1 cellular context compared by ENCODE assay signal in the genomic region with DNA sequence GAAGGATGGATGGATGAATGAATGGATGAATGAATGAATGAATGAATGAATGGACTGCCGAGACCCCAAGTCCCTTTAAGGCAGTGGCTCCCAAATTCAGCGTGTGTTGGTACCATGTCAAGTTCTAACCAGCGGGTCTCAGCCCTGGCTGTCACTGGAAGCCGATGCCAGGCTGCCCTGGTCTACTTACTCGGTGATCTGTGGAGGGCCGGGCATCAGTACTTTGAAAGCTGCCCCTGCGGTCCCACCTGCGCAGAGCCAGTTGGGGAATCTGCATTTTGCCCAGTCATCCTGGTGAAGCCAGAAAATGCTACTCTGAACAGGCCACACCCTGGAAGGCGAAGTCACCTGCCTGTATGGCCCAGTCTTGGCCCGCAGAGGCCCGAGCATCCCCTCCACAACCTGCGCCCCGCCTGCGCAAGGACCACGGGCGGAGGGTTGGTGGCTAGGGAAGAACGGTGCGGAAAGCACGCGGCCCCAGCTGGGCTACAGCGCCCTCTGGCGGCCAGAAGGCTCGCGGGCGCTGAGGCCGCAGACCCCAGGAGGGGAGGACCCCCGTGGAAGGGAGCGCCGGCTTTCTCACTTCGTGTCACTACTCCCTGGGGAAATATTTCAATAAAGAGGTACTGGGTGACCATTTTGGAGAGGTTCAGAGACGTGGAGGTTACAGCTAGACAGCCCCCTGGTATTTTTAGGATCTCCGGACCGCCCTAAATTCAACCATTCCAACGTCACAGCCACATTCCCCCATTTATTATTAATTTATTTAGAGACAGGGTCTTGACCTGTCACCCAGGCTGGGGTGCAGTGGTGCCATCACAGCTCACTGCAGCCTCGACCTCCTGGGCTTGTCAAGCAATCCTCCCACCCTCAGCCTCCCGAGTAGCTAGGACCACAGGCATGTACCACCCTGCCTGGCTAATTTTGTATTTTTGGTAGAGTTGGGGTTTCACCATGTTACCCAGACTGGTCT.
TF ChIP-seq lines count a peak whose summit lies in the region.

No MANE protein-coding gene starts in this region.

TF ChIP-seq in GM12878, 131 proteins besides CTCF, POLR2A, EP300 and RAD21 (continued from another document and continues in another):
- no peak for TF ChIP-seq HSF1 (IDR thresholded peaks at IDR 0.05; ENCODE audit: low read depth, low read length)
- no peak for TF ChIP-seq EGR1 (IDR thresholded peaks at IDR 0.05; ENCODE audit: borderline replicate concordance in 1 of 2, low read depth in 2 of 2, low read length in 2 of 2)
- no peak for TF ChIP-seq PAX8 (IDR thresholded peaks at IDR 0.05)
- TF ChIP-seq, protein P1, sequence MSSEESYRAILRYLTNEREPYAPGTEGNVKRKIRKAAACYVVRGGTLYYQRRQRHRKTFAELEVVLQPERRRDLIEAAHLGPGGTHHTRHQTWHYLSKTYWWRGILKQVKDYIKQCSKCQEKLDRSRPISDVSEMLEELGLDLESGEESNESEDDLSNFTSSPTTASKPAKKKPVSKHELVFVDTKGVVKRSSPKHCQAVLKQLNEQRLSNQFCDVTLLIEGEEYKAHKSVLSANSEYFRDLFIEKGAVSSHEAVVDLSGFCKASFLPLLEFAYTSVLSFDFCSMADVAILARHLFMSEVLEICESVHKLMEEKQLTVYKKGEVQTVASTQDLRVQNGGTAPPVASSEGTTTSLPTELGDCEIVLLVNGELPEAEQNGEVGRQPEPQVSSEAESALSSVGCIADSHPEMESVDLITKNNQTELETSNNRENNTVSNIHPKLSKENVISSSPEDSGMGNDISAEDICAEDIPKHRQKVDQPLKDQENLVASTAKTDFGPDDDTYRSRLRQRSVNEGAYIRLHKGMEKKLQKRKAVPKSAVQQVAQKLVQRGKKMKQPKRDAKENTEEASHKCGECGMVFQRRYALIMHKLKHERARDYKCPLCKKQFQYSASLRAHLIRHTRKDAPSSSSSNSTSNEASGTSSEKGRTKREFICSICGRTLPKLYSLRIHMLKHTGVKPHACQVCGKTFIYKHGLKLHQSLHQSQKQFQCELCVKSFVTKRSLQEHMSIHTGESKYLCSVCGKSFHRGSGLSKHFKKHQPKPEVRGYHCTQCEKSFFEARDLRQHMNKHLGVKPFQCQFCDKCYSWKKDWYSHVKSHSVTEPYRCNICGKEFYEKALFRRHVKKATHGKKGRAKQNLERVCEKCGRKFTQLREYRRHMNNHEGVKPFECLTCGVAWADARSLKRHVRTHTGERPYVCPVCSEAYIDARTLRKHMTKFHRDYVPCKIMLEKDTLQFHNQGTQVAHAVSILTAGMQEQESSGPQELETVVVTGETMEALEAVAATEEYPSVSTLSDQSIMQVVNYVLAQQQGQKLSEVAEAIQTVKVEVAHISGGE (CRISPR knock-in tag; IDR thresholded peaks at IDR 0.05): no peak
- 0 out of 2 replicates have a peak, but pooled peaks have one; percentile 46 for TF ChIP-seq STAT1 (conservative IDR thresholded peaks at IDR 0.05)
- TF ChIP-seq TBL1XR1 (IDR thresholded peaks at IDR 0.05; ENCODE audit: low read depth, low read length): no peak
- TF ChIP-seq KDM1A (IDR thresholded peaks at IDR 0.05; ENCODE audit: borderline replicate concordance): no peak
- no peak for TF ChIP-seq RCOR1 (conservative IDR thresholded peaks at IDR 0.05; ENCODE audit: low read depth, low read length)
- no peak for TF ChIP-seq SUZ12 (IDR thresholded peaks at IDR 0.05; ENCODE audit: unreplicated experiment)
- TF ChIP-seq, protein P2, sequence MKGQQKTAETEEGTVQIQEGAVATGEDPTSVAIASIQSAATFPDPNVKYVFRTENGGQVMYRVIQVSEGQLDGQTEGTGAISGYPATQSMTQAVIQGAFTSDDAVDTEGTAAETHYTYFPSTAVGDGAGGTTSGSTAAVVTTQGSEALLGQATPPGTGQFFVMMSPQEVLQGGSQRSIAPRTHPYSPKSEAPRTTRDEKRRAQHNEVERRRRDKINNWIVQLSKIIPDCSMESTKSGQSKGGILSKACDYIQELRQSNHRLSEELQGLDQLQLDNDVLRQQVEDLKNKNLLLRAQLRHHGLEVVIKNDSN (IDR thresholded peaks at IDR 0.05; ENCODE audit: borderline replicate concordance, extremely low read length, insufficient read depth, low read depth, low read length): no peak
- peak; percentile 24; the same call in 1 of the 3 replicates for TF ChIP-seq POU2F2 (IDR thresholded peaks at IDR 0.05; ENCODE audit: borderline replicate concordance, low read depth, low read length)
- TF ChIP-seq ZNF384 (IDR thresholded peaks at IDR 0.05; ENCODE audit: borderline replicate concordance, low read depth, low read length): no peak
- no peak for TF ChIP-seq NBN (IDR thresholded peaks at IDR 0.05)
- TF ChIP-seq SP1 (IDR thresholded peaks at IDR 0.05; ENCODE audit: low read depth, low read length): no peak
- TF ChIP-seq, protein P3, sequence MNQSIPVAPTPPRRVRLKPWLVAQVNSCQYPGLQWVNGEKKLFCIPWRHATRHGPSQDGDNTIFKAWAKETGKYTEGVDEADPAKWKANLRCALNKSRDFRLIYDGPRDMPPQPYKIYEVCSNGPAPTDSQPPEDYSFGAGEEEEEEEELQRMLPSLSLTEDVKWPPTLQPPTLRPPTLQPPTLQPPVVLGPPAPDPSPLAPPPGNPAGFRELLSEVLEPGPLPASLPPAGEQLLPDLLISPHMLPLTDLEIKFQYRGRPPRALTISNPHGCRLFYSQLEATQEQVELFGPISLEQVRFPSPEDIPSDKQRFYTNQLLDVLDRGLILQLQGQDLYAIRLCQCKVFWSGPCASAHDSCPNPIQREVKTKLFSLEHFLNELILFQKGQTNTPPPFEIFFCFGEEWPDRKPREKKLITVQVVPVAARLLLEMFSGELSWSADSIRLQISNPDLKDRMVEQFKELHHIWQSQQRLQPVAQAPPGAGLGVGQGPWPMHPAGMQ (IDR thresholded peaks at IDR 0.05; ENCODE audit: borderline replicate concordance): no peak
- no peak for TF ChIP-seq CBFB (IDR thresholded peaks at IDR 0.05; ENCODE audit: low read depth)
- TF ChIP-seq PAX5 (IDR thresholded peaks at IDR 0.05; ENCODE audit: borderline replicate concordance, low read depth, low read length): no peak
- no peak for TF ChIP-seq RFX5 (IDR thresholded peaks at IDR 0.05; ENCODE audit: low read depth, low read length)
- TF ChIP-seq ZNF274 (IDR thresholded peaks at IDR 0.05; ENCODE audit: insufficient read depth, insufficient read length): no peak
- TF ChIP-seq, protein P4, sequence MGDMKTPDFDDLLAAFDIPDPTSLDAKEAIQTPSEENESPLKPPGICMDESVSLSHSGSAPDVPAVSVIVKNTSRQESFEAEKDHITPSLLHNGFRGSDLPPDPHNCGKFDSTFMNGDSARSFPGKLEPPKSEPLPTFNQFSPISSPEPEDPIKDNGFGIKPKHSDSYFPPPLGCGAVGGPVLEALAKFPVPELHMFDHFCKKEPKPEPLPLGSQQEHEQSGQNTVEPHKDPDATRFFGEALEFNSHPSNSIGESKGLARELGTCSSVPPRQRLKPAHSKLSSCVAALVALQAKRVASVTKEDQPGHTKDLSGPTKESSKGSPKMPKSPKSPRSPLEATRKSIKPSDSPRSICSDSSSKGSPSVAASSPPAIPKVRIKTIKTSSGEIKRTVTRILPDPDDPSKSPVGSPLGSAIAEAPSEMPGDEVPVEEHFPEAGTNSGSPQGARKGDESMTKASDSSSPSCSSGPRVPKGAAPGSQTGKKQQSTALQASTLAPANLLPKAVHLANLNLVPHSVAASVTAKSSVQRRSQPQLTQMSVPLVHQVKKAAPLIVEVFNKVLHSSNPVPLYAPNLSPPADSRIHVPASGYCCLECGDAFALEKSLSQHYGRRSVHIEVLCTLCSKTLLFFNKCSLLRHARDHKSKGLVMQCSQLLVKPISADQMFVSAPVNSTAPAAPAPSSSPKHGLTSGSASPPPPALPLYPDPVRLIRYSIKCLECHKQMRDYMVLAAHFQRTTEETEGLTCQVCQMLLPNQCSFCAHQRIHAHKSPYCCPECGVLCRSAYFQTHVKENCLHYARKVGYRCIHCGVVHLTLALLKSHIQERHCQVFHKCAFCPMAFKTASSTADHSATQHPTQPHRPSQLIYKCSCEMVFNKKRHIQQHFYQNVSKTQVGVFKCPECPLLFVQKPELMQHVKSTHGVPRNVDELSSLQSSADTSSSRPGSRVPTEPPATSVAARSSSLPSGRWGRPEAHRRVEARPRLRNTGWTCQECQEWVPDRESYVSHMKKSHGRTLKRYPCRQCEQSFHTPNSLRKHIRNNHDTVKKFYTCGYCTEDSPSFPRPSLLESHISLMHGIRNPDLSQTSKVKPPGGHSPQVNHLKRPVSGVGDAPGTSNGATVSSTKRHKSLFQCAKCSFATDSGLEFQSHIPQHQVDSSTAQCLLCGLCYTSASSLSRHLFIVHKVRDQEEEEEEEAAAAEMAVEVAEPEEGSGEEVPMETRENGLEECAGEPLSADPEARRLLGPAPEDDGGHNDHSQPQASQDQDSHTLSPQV (IDR thresholded peaks at IDR 0.05): 0 out of 2 replicates have a peak, but pooled peaks have one; percentile 18
- peak; percentile 79 for TF ChIP-seq YY1 (IDR thresholded peaks at IDR 0.05; ENCODE audit: low read depth, low read length)
- TF ChIP-seq RUNX3 (IDR thresholded peaks at IDR 0.05; ENCODE audit: low read length): peak; percentile 57; the same call in 1 of the 2 replicates
- TF ChIP-seq, protein P5, sequence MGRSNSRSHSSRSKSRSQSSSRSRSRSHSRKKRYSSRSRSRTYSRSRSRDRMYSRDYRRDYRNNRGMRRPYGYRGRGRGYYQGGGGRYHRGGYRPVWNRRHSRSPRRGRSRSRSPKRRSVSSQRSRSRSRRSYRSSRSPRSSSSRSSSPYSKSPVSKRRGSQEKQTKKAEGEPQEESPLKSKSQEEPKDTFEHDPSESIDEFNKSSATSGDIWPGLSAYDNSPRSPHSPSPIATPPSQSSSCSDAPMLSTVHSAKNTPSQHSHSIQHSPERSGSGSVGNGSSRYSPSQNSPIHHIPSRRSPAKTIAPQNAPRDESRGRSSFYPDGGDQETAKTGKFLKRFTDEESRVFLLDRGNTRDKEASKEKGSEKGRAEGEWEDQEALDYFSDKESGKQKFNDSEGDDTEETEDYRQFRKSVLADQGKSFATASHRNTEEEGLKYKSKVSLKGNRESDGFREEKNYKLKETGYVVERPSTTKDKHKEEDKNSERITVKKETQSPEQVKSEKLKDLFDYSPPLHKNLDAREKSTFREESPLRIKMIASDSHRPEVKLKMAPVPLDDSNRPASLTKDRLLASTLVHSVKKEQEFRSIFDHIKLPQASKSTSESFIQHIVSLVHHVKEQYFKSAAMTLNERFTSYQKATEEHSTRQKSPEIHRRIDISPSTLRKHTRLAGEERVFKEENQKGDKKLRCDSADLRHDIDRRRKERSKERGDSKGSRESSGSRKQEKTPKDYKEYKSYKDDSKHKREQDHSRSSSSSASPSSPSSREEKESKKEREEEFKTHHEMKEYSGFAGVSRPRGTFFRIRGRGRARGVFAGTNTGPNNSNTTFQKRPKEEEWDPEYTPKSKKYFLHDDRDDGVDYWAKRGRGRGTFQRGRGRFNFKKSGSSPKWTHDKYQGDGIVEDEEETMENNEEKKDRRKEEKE (IDR thresholded peaks at IDR 0.05): no peak
- peak; percentile 95 for TF ChIP-seq SMC3 (IDR thresholded peaks at IDR 0.05; ENCODE audit: borderline replicate concordance, low read length)
- TF ChIP-seq CBX3 (IDR thresholded peaks at IDR 0.05; ENCODE audit: borderline replicate concordance, low read depth): no peak
- no peak for TF ChIP-seq TCF7 (IDR thresholded peaks at IDR 0.05; ENCODE audit: borderline replicate concordance)
- 0 out of 2 replicates have a peak, but pooled peaks have one; percentile 49 for TF ChIP-seq TCF12 (IDR thresholded peaks at IDR 0.05; ENCODE audit: low read depth, low read length)
- TF ChIP-seq EED (IDR thresholded peaks at IDR 0.05; ENCODE audit: low read depth): 0 out of 2 replicates have a peak, but pooled peaks have one; percentile 26
- TF ChIP-seq MLLT1 (IDR thresholded peaks at IDR 0.05): no peak
- TF ChIP-seq MTA2 (IDR thresholded peaks at IDR 0.05; ENCODE audit: low read depth): no peak
- TF ChIP-seq CEBPB (IDR thresholded peaks at IDR 0.05; ENCODE audit: borderline replicate concordance in 1 of 2, low read depth in 2 of 2, low read length in 2 of 2): no peak
- TF ChIP-seq, protein P6, sequence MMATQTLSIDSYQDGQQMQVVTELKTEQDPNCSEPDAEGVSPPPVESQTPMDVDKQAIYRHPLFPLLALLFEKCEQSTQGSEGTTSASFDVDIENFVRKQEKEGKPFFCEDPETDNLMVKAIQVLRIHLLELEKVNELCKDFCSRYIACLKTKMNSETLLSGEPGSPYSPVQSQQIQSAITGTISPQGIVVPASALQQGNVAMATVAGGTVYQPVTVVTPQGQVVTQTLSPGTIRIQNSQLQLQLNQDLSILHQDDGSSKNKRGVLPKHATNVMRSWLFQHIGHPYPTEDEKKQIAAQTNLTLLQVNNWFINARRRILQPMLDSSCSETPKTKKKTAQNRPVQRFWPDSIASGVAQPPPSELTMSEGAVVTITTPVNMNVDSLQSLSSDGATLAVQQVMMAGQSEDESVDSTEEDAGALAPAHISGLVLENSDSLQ (IDR thresholded peaks at IDR 0.05): no peak
- TF ChIP-seq, protein P7, sequence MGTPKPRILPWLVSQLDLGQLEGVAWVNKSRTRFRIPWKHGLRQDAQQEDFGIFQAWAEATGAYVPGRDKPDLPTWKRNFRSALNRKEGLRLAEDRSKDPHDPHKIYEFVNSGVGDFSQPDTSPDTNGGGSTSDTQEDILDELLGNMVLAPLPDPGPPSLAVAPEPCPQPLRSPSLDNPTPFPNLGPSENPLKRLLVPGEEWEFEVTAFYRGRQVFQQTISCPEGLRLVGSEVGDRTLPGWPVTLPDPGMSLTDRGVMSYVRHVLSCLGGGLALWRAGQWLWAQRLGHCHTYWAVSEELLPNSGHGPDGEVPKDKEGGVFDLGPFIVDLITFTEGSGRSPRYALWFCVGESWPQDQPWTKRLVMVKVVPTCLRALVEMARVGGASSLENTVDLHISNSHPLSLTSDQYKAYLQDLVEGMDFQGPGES (IDR thresholded peaks at IDR 0.05): no peak
